In genomic region chr2:68280316-68280715, GRCh38 we compare ENCODE assay signal across 17 cellular contexts. TPM values are rescaled to one million over a fixed set of nuclear protein-coding genes. Genes with fewer than 3 reads are reported as not detected.
"Had no signal": no experiment of that assay in that cellular context is flagged by ENCODE, and none has a peak within 500 bp of the region (broad histone marks: within the 10 kb centered on the region; RNA-seq: fewer than 3 reads in every experiment).

No MANE protein-coding gene starts in this region.

- FAIRE-seq: astrocyte had no signal

- DNase-seq: activated B cell treated with CpG ODN at 0.5 μM for 24 hours; activated CD4-positive, alpha-beta T cell treated with anti-CD3 and anti-CD28 coated beads for 1 hour; activated CD4-positive, alpha-beta T cell treated with anti-CD3 and anti-CD28 coated beads, Interleukin-2, amount 10 ng/mL, durations not matched to agents 24 days and 14 days; activated CD4-positive, alpha-beta T cell treated with anti-CD3 and anti-CD28 coated beads, Interleukin-2, amount 50 U/mL, for 48 hours; activated CD8-positive, alpha-beta memory T cell treated with anti-CD3 and anti-CD28 coated beads, Interleukin-2, amount 10 ng/mL, durations not matched to agents 7 days and 5 days; activated effector memory CD4-positive, alpha-beta T cell treated with anti-CD3 and anti-CD28 coated beads, Interleukin-2, amount 50 U/mL, for 16 hours; activated naive CD4-positive, alpha-beta T cell treated with anti-CD3 and anti-CD28 coated beads for 36 hours; activated T-cell treated with anti-CD3 and anti-CD28 coated beads, Interleukin-2, amount 50 U/mL, for 24 hours; amygdala; NCI-H187; PC-9; SHP77 treated with DMSO at 0.1 percent for 48 hours; T-helper 17 cell; T-helper 9 cell had no signal

- H3K27ac ChIP-seq: cardiac muscle cell, PC-9 had no signal

- H3K4me3 ChIP-seq: cardiac muscle cell, PC-9 had no signal

- H3K36me3 ChIP-seq: cardiac muscle cell had no signal

- H3K27me3 ChIP-seq: cardiac muscle cell had no signal

RNA-seq across cellular contexts. Expression of gene CNRIP1, which starts 39.4 kb away (rescaled TPM):
- total RNA-seq: activated B cell treated with CpG ODN at 0.5 μM for 24 hours; activated CD4-positive, alpha-beta T cell treated with anti-CD3 and anti-CD28 coated beads, Interleukin-2, amount 10 ng/mL, durations not matched to agents 24 days and 14 days; activated CD8-positive, alpha-beta memory T cell treated with anti-CD3 and anti-CD28 coated beads, Interleukin-2, amount 10 ng/mL, durations not matched to agents 7 days and 5 days; activated naive CD4-positive, alpha-beta T cell treated with anti-CD3 and anti-CD28 coated beads for 36 hours; activated T-helper 1 cell treated with anti-CD3 and anti-CD28 coated beads, Interleukin-12 subunit alpha, Interleukin-12 subunit beta, Interleukin-2, Interleukin-4 antibody, amounts not matched to agents 30 ng/mL and 10 ng/mL and 1 ng/mL, durations not matched to agents 14 hours and 24 hours and 36 hours; PC-9 had no signal
